9 cellular contexts compared by ENCODE assay signal in genomic region chrY:14340459-14341146, GRCh38.
DNase-seq lines count a peak whose midpoint lies in the region; ATAC-seq, FAIRE-seq and TF ChIP-seq lines count a peak whose summit lies in the region.
"Had no signal": no experiment of that assay in that cellular context is flagged by ENCODE, and none has a peak within 500 bp of the region (broad histone marks: within the 10 kb centered on the region; RNA-seq: fewer than 3 reads in every experiment).

No MANE protein-coding gene starts in this region.

- 57 to 65% methylated on average over 6 of the region's 6 CpGs; no CpG with 5 or more reads in 2 of the 4 donors for WGBS in heart left ventricle, 4 donors

- H3K9me3 ChIP-seq in SJSA1 (replicated peaks) (no peaks in the 10 kb centered on the region), SJCRH30 (replicated peaks) (no peaks in the 10 kb centered on the region), heart left ventricle (no peaks in the 10 kb centered on the region)

- H3K27ac ChIP-seq in SJSA1 (no peak overlapping the region; the same call in 1 of the 2 replicates), SJCRH30 (no peak overlapping the region), heart left ventricle (no peak overlapping the region)

- H3K4me1 ChIP-seq in SJSA1 (replicated peaks) (peaks cover 3% of the 10 kb centered on the region; the same call in 1 of the 2 replicates), SJCRH30 (no peaks in the 10 kb centered on the region), heart left ventricle (no peaks in the 10 kb centered on the region)

- DNase-seq in DMS79 treated with DMSO at 0.1 percent for 48 hours (lab: John Stamatoyannopoulos, UW), result peak; percentile 13
- peak; percentile 37 to 46 for DNase-seq in SJSA1 (ENCODE audit: low read depth in 1 of 2, low spot score in 2 of 2)
- DNase-seq in urothelium cell line (ENCODE audit: low spot score), result no peak
- no peak for DNase-seq in SJCRH30
- DNase-seq in effector CD4-positive, alpha-beta T cell, result no peak
- DNase-seq in heart left ventricle, result no peak

- FAIRE-seq in islet of Langerhans (lab: Jason Lieb, UNC) (peak; percentile 69), urothelium cell line (lab: Jason Lieb, UNC) (no peak)

- H3K27me3 ChIP-seq in SJSA1 (replicated peaks), result no peaks in the 10 kb centered on the region
- no peaks in the 10 kb centered on the region for H3K27me3 ChIP-seq in SJCRH30
- H3K27me3 ChIP-seq in heart left ventricle, result no peaks in the 10 kb centered on the region

- ATAC-seq in HG02623 (IDR thresholded peaks at IDR 0.05; ENCODE audit: unreplicated experiment) (peak; percentile 60), heart left ventricle (no peak)

- H3K36me3 ChIP-seq in SJSA1, result no peaks in the 10 kb centered on the region
- no peaks in the 10 kb centered on the region for H3K36me3 ChIP-seq in SJCRH30
- no peaks in the 10 kb centered on the region for H3K36me3 ChIP-seq in heart left ventricle

- no peak for TF ChIP-seq CTCF in heart left ventricle (IDR thresholded peaks at IDR 0.05)

- intact Hi-C loops in heart left ventricle (cut with DNase I), result no loop called here

- H3K4me3 ChIP-seq in SJSA1 (no peak overlapping the region), SJCRH30 (no peak overlapping the region), heart left ventricle (no peak overlapping the region)
- H3K4me3 ChIP-seq: lung had no signal

- no peak for TF ChIP-seq POLR2A in heart left ventricle (IDR thresholded peaks at IDR 0.05)

Comparison
In these comparisons a context has a peak if more than half of its experiments do, and no peak if none do; other contexts are left out.
1. DNase-seq: peak in DMS79 treated with DMSO at 0.1 percent for 48 hours (single experiment) and SJSA1 (2 of 2); none in urothelium cell line (single experiment), SJCRH30 (0 of 2), effector CD4-positive, alpha-beta T cell (single experiment) and heart left ventricle (0 of 5).